In the genomic region with DNA sequence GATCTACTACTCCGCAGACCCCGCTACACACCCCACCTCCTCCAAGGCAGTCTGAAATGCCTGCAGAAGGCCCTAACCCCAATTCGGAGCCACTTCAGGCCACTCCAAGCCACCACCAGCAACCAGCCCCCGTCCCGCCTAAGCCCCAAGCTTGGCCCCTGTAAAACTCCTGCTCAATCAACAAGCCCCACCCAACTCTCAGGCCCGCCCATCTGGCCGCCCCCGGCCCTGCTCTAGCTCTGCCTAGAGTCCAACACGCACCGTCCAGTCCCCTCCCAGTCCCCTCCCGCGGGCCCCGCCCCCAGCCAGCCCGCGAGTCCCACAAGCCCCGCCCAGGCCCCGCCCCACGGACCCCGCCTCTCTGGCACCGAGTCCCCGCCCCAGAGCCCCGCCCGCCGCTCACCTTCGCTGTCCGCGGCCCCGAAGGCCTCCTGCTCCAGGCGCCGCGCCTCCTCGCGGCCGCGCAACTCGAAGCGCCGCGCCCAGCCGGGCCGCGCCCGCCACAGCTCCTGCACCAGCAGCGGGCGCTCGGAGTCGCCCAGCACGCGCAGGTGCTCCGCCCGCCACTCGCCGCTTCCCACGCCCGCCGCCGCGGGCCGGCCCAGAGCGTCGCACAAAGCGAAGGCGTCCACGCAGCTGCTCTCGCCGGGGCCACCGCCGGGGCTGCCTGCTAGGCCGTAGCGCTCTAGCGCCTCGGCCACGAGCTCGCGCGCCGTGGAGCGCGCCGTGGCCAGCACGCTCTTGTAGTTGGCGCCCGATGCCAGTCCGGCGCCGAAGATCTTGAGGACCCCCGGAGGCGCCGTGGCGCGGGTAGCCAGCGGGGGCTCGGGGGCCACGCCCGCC, we compare ENCODE assay signal across 1 cellular context.
TF ChIP-seq lines count a peak whose summit lies in the region.

No MANE protein-coding gene starts in this region.

TF ChIP-seq in SK-N-SH, 30 proteins besides CTCF, POLR2A, EP300 and RAD21 (continued from another document):
- no peak for TF ChIP-seq SIN3A (IDR thresholded peaks at IDR 0.05; ENCODE audit: borderline replicate concordance, low read depth, low read length)
- TF ChIP-seq NRF1 (IDR thresholded peaks at IDR 0.05; ENCODE audit: low read depth, low read length) = peak; percentile 60
- no peak for TF ChIP-seq TAF1 (IDR thresholded peaks at IDR 0.05; ENCODE audit: borderline replicate concordance, low read depth, low read length)
- TF ChIP-seq MAX (IDR thresholded peaks at IDR 0.05; ENCODE audit: low read depth) = peak; percentile 57; the same call in 1 of the 2 replicates
- no peak for TF ChIP-seq TCF12 (IDR thresholded peaks at IDR 0.05)
- TF ChIP-seq CHD2 (IDR thresholded peaks at IDR 0.05; ENCODE audit: low read length, partially characterized antibody) = peak; percentile 21
- TF ChIP-seq FOXM1 (IDR thresholded peaks at IDR 0.05; ENCODE audit: low read depth) = no peak
- no peak; the same call in 1 of the 2 replicates for TF ChIP-seq RCOR1 (IDR thresholded peaks at IDR 0.05; ENCODE audit: low read length)
- no peak for TF ChIP-seq USF2 (IDR thresholded peaks at IDR 0.05; ENCODE audit: borderline replicate concordance, low read depth, low read length)
- no peak for TF ChIP-seq JUND (IDR thresholded peaks at IDR 0.05)
- no peak for TF ChIP-seq IRF3 (IDR thresholded peaks at IDR 0.05; ENCODE audit: low read depth, low read length)
- TF ChIP-seq FOXJ3 (CRISPR knock-in tag; IDR thresholded peaks at IDR 0.05) = no peak
- TF ChIP-seq, protein P1, sequence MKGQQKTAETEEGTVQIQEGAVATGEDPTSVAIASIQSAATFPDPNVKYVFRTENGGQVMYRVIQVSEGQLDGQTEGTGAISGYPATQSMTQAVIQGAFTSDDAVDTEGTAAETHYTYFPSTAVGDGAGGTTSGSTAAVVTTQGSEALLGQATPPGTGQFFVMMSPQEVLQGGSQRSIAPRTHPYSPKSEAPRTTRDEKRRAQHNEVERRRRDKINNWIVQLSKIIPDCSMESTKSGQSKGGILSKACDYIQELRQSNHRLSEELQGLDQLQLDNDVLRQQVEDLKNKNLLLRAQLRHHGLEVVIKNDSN (IDR thresholded peaks at IDR 0.05; ENCODE audit: borderline replicate concordance, low read depth) = no peak
- TF ChIP-seq MEF2A (IDR thresholded peaks at IDR 0.05; ENCODE audit: borderline replicate concordance, low read depth) = no peak
